Comparison of ENCODE assay signal across 1 cellular context in the genomic region with DNA sequence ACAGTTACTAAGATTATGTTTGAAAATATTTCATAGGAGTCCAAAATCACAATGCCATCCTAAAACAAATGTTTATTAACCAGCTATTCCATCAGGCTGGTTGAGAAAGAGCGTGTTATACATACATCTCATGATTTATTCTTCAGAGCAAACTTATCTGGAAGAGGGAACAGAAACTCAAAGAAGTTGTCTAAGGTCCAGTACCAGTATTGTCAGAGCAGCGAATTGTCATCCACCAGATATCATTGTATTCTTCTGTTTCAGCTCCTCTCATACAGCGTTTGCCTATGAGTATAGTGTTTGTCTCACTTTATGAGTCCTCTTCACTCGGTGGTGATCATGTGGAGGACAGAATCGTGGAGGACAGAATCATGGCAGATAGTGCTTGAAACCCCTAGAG.
TF ChIP-seq lines count a peak whose summit lies in the region.

No MANE protein-coding gene starts in this region.

TF ChIP-seq in HepG2, 621 proteins besides CTCF, POLR2A, EP300 and RAD21 (continued from another document):
- TF ChIP-seq, protein P1, sequence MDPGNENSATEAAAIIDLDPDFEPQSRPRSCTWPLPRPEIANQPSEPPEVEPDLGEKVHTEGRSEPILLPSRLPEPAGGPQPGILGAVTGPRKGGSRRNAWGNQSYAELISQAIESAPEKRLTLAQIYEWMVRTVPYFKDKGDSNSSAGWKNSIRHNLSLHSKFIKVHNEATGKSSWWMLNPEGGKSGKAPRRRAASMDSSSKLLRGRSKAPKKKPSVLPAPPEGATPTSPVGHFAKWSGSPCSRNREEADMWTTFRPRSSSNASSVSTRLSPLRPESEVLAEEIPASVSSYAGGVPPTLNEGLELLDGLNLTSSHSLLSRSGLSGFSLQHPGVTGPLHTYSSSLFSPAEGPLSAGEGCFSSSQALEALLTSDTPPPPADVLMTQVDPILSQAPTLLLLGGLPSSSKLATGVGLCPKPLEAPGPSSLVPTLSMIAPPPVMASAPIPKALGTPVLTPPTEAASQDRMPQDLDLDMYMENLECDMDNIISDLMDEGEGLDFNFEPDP (CRISPR knock-in tag; conservative IDR thresholded peaks at IDR 0.05), result no peak
- TF ChIP-seq, protein P2, sequence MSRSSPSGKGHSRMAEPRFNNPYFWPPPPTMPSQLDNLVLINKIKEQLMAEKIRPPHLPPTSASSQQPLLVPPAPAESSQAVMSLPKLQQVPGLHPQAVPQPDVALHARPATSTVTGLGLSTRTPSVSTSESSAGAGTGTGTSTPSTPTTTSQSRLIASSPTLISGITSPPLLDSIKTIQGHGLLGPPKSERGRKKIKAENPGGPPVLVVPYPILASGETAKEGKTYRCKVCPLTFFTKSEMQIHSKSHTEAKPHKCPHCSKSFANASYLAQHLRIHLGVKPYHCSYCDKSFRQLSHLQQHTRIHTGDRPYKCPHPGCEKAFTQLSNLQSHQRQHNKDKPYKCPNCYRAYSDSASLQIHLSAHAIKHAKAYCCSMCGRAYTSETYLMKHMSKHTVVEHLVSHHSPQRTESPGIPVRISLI (CRISPR knock-in tag; IDR thresholded peaks at IDR 0.05; ENCODE audit: borderline replicate concordance), result no peak
- TF ChIP-seq HDAC1 (CRISPR knock-in tag; IDR thresholded peaks at IDR 0.05), result no peak
TF ChIP-seq in HepG2: peak in this region for 0.
